In the genomic region with DNA sequence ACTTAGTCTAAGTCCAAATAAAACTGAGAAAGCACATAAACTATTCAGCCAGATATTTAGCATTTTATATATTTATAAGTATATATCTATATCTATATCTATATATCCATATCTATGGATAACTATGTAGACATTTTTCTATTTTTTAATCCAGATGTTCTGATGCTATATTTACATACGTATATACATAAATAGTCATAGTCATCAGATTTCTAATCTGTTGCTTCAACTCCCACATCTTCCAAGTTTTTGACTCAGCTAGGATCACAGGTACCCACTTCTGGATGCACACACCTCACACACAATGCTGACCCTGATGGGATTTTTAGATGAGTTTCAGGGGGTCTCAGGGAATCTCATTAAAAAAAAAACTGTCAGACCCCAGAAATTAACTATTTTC, we compare ENCODE assay signal across 27 cellular contexts. TPM values are rescaled to one million over a fixed set of nuclear protein-coding genes. Genes with fewer than 3 reads are reported as not detected.
"Had no signal": no experiment of that assay in that cellular context is flagged by ENCODE, and none has a peak within 500 bp of the region (broad histone marks: within the 10 kb centered on the region; RNA-seq: fewer than 3 reads in every experiment).

No MANE protein-coding gene starts in this region.

- ATAC-seq: effector memory CD8-positive, alpha-beta T cell; esophagus mucosa; gastrocnemius medialis; heart right ventricle; left cardiac atrium; left lung; left ventricle myocardium superior; lower lobe of right lung; naive thymus-derived CD4-positive, alpha-beta T cell had no signal

- DNase-seq: colonic mucosa; cortex of kidney; effector CD8-positive, alpha-beta T cell; effector memory CD8-positive, alpha-beta T cell; endodermal cell; erythroblast; esophagus squamous epithelium; foreskin fibroblast; foreskin melanocyte; gastrocnemius medialis; glutamatergic neuron; head of caudate nucleus; heart right ventricle; hippocampal formation; left cardiac atrium; left lung; left ventricle myocardium superior; lower lobe of right lung; mesendoderm; midbrain; naive thymus-derived CD4-positive, alpha-beta T cell had no signal

- FAIRE-seq: endometrium, islet of Langerhans, keratinocyte had no signal

- H3K27ac ChIP-seq: colonic mucosa, epithelial cell of prostate, esophagus squamous epithelium, gastrocnemius medialis, left lung, lower lobe of right lung had no signal

- H3K9me3 ChIP-seq: colonic mucosa, esophagus squamous epithelium, gastrocnemius medialis, heart right ventricle, left lung, lower lobe of right lung had no signal

- H3K36me3 ChIP-seq: colonic mucosa, esophagus squamous epithelium, gastrocnemius medialis, heart right ventricle, left lung, lower lobe of right lung had no signal

- H3K4me1 ChIP-seq: colonic mucosa had no signal

- H3K4me3 ChIP-seq: colonic mucosa, esophagus squamous epithelium, gastrocnemius medialis, heart right ventricle, left lung, lower lobe of right lung had no signal

- H3K27me3 ChIP-seq: colonic mucosa, esophagus squamous epithelium, gastrocnemius medialis, heart right ventricle had no signal

RNA-seq across cellular contexts. Expression of a gene that starts 52.2 kb away (rescaled TPM):
- total RNA-seq: esophagus mucosa; esophagus squamous epithelium; gastrocnemius medialis; lung microvascular endothelial cell; naive thymus-derived CD4-positive, alpha-beta T cell had no signal
- polyA plus RNA-seq: naive thymus-derived CD4-positive, alpha-beta T cell had no signal
